In the genomic region with DNA sequence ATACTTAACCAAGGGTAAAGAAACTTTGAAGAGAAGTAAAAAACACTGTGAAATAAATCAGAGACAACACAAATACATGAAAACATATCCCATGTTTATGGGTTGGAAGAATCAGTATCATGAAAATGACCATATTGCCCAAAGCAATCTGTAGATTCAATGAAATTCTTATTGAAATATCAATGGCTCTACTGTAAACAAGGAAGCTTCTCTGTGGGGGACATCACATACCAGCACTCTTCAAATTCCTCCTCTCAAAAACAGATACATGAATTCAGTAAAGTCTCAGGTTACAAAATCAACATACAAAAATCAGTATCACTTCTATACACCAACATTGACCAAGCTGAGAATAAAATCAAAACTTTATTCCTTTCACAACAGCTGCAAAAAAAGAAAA, we compare ENCODE assay signal across 1 cellular context.
TF ChIP-seq lines count a peak whose summit lies in the region.

No MANE protein-coding gene starts in this region.

TF ChIP-seq in GM12878, 131 proteins besides CTCF, POLR2A, EP300 and RAD21 (continued from another document):
- no peak for TF ChIP-seq CBX3 (IDR thresholded peaks at IDR 0.05; ENCODE audit: borderline replicate concordance, low read depth)
